Comparison of ENCODE assay signal across 8 cellular contexts in genomic region chr2:159249955-159250723, GRCh38. TPM values are rescaled to one million over a fixed set of nuclear protein-coding genes. Genes with fewer than 3 reads are reported as not detected.
DNase-seq lines count a peak whose midpoint lies in the region; ATAC-seq and TF ChIP-seq lines count a peak whose summit lies in the region.

No MANE protein-coding gene starts in this region.

- peaks cover 55% of the 10 kb centered on the region for H3K36me3 Mint-ChIP-seq in T-cell

- H3F3A ChIP-seq in PC-3 (ENCODE audit: low read length, unreplicated experiment): no peaks in the 10 kb centered on the region

- peak overlapping the region; percentile 54 for H3K4me2 ChIP-seq in PC-3 (ENCODE audit: low read length)
- peak overlapping the region; percentile 8 for H3K4me2 ChIP-seq in parathyroid adenoma (ENCODE audit: low read length)

- peak overlapping the region; percentile 14; the same call in 1 of the 2 replicates for H3K4me3 ChIP-seq in PC-3 (ENCODE audit: low read length)
- no peak overlapping the region for H3K4me3 ChIP-seq in parathyroid adenoma (ENCODE audit: low read depth, low read length)

- H4K20me1 ChIP-seq in PC-3 (ENCODE audit: low read length): no peaks in the 10 kb centered on the region

- H3K79me2 ChIP-seq in PC-3 (ENCODE audit: low read length): no peaks in the 10 kb centered on the region
- H3K79me2 ChIP-seq in parathyroid adenoma: peaks cover 3% of the 10 kb centered on the region

- no peaks in the 10 kb centered on the region; the same call in 1 of the 2 replicates for H3K36me3 ChIP-seq in PC-3 (ENCODE audit: low read depth, low read length)
- H3K36me3 ChIP-seq in parathyroid adenoma (ENCODE audit: control insufficient read depth, insufficient read depth, low read length): no peaks in the 10 kb centered on the region

- no peaks in the 10 kb centered on the region for H3K27me3 ChIP-seq in PC-3 (ENCODE audit: low read length)
- H3K27me3 ChIP-seq in parathyroid adenoma (ENCODE audit: control insufficient read depth, insufficient read depth, low read length): no peaks in the 10 kb centered on the region

- CTCF ChIA-PET in PC-3 (lab: Charles Lee): no interaction called here
- CTCF ChIA-PET in T-cell (lab: Charles Lee): interaction anchor here in 1 of 2 donors (0.6 kb wide), 2 partner anchors 46 to 668 kb away, joined by 3 to 4 read pairs; no protein-coding TSS in a partner anchor

- no peaks in the 10 kb centered on the region for H3K9me2 ChIP-seq in PC-3 (replicated peaks; ENCODE audit: low read length)

- intact Hi-C loops in PC-3 (cut with micrococcal nuclease): loop anchor here (1.0 kb wide), 1 partner anchor 36 kb away; the partner anchor contains the start of gene WDSUB1

- DNase-seq in GM04503 (ENCODE audit: low read depth): peak; percentile 87
- DNase-seq in PC-3: peak; percentile 96
- DNase-seq in fibroblast of gingiva (ENCODE audit: low read depth): peak; percentile 88
- no peak for DNase-seq in T-cell
- DNase-seq in activated effector memory CD4-positive, alpha-beta T cell treated with Interleukin-2 at 50 U/mL for 16 hours: no peak

- peaks cover 0 to 3% (median 2%) of the 10 kb centered on the region in 3 donors for H3K4me1 Mint-ChIP-seq in T-cell

- no peak for TF ChIP-seq CTCF in PC-3 (conservative IDR thresholded peaks at IDR 0.05; ENCODE audit: low read depth, low read length)
- no peak for TF ChIP-seq CTCF in parathyroid adenoma (IDR thresholded peaks at IDR 0.05)

- H3K27ac Mint-ChIP-seq in T-cell: no peak overlapping the region

- ATAC-seq in HG03064 (IDR thresholded peaks at IDR 0.05; ENCODE audit: low read depth, unreplicated experiment) (peak; percentile 60), PC-3 (peak; percentile 97), GM19023 (IDR thresholded peaks at IDR 0.05; ENCODE audit: unreplicated experiment) (no peak), T-cell (replicated peaks in 1 of 4) (no peak)

- H3K27ac ChIP-seq in PC-3 (ENCODE audit: low read length) (peak overlapping the region; percentile 62), parathyroid adenoma (no peak overlapping the region)

- no TSS peak for BruUV-seq in PC-3 (replicated peaks; lab: Mats Ljungman, UMichigan)

- POLR2A ChIA-PET in PC-3 (lab: Charles Lee; ENCODE audit: unreplicated experiment) (interaction anchor here (0.6 to 0.7 kb wide), 2 partner anchors 87 to 1695 kb away, joined by 3 to 6 read pairs; no protein-coding TSS in a partner anchor), T-cell (lab: Charles Lee) (interaction anchor here (0.5 to 0.6 kb wide), 2 partner anchors 98 to 1153 kb away, joined by 3 to 10 read pairs; no protein-coding TSS in a partner anchor)

- H3K9me3 ChIP-seq in PC-3 (ENCODE audit: low read length) (no peaks in the 10 kb centered on the region), parathyroid adenoma (ENCODE audit: control insufficient read depth, low read length) (no peaks in the 10 kb centered on the region)

- H3K27me3 Mint-ChIP-seq in T-cell: no peaks in the 10 kb centered on the region

- H3K4me1 ChIP-seq in PC-3 (ENCODE audit: insufficient read depth, low read length) (peaks cover 12% of the 10 kb centered on the region), parathyroid adenoma (no peaks in the 10 kb centered on the region)

- H3K9me3 Mint-ChIP-seq in T-cell: peaks cover 0 to 11% (median 0%) of the 10 kb centered on the region in 3 donors

- H2AFZ ChIP-seq in PC-3 (ENCODE audit: low read length): peak overlapping the region; percentile 5; the same call in 1 of the 2 replicates
- H2AFZ ChIP-seq in parathyroid adenoma: no peak overlapping the region

- H3K9ac ChIP-seq in PC-3 (ENCODE audit: low read length) (peak overlapping the region; percentile 27), parathyroid adenoma (no peak overlapping the region)

- no peak overlapping the region for H3K4me3 Mint-ChIP-seq in T-cell

RNA-seq across cellular contexts. Expression of gene WDSUB1, which starts 36.4 kb away (rescaled TPM):
- total RNA-seq in PC-3 (2014; rRNA removed) (3.5 and 6.6 TPM in 2 replicates), T-cell (1 to 10 TPM; 4.4 to 7.7 (median 5.5) TPM)

Comparison
In these comparisons a context has a peak if more than half of its experiments do, and no peak if none do; other contexts are left out.
1. DNase-seq: peak in GM04503 (single experiment), PC-3 (single experiment) and fibroblast of gingiva (single experiment); none in T-cell (0 of 34) and activated effector memory CD4-positive, alpha-beta T cell treated with Interleukin-2 at 50 U/mL for 16 hours (single experiment).
2. ATAC-seq: peak in HG03064 (single experiment) and PC-3 (single experiment); none in GM19023 (single experiment) and T-cell (0 of 4).